Comparison of ENCODE assay signal across 7 cellular contexts in genomic region chr16:3878610-3879009, GRCh38. TPM values are rescaled to one million over a fixed set of nuclear protein-coding genes. Genes with fewer than 3 reads are reported as not detected.
A peak's percentile ranks its signal among the peaks of the same experiment; 100 is the strongest.
DNase-seq lines count a peak whose midpoint lies in the region; ATAC-seq and TF ChIP-seq lines count a peak whose summit lies in the region.

No MANE protein-coding gene starts in this region.

- no peak overlapping the region for H3K27ac ChIP-seq in HEK293 (ENCODE audit: extremely low read depth, low read depth, low read length)
- H3K27ac ChIP-seq in skeletal muscle tissue (ENCODE audit: low read depth, low read length) = no peak overlapping the region

- CTCF ChIA-PET in HEK293 (lab: Yijun Ruan, JAX) = interaction anchor here (0.6 to 1.6 kb wide), 6 partner anchors 12 to 296 kb away, joined by 3 to 6 read pairs (median 4); no protein-coding TSS in a partner anchor

- H3K4me1 ChIP-seq in HEK293 (ENCODE audit: control insufficient read depth, insufficient read depth, low read length) = peaks cover 18% of the 10 kb centered on the region
- peaks cover 47 to 58% (median 53%) of the 10 kb centered on the region in 3 donors for H3K4me1 ChIP-seq in skeletal muscle tissue (ENCODE audit: control insufficient read depth in 3 of 3, insufficient read depth in 3 of 3, low read length in 3 of 3)

- ATAC-seq in HG03520 (IDR thresholded peaks at IDR 0.05; ENCODE audit: unreplicated experiment) = no peak

- H3K36me3 ChIP-seq in HEK293 (ENCODE audit: control insufficient read depth in 2 of 2, insufficient read depth in 1 of 2, low read length in 2 of 2) (peaks cover 0 to 15% of the 10 kb centered on the region in 2 experiments; a peak in 2 of 3 replicates), skeletal muscle tissue (ENCODE audit: control insufficient read depth in 3 of 3, insufficient read depth in 3 of 3, low read length in 3 of 3) (peaks cover 0 to 4% (median 3%) of the 10 kb centered on the region in 3 donors)

- POLR2A ChIA-PET in HEK293 (lab: Yijun Ruan, JAX) = no interaction called here

- H3K4me3 ChIP-seq in HEK293 (ENCODE audit: low read depth, low read length) (peak overlapping the region; percentile 93), fibroblast of villous mesenchyme (ENCODE audit: low read depth, low read length) (peak overlapping the region; percentile 70), skeletal muscle tissue (ENCODE audit: low read length in 3 of 3) (peak overlapping the region; percentile 82 to 97 (median 88))

- H3K27me3 ChIP-seq in skeletal muscle tissue (ENCODE audit: control insufficient read depth in 3 of 3, insufficient read depth in 3 of 3, low read length in 3 of 3) = no peaks in the 10 kb centered on the region

- TF ChIP-seq CTCF in HEK293 (tag by site-specific recombination; IDR thresholded peaks at IDR 0.05) (no peak), fibroblast of villous mesenchyme (IDR thresholded peaks at IDR 0.05; ENCODE audit: insufficient read depth, low read depth, low read length) (no peak)

- H3K9me3 ChIP-seq in HEK293 (ENCODE audit: control insufficient read depth, insufficient read depth, low read depth, low read length) (no peaks in the 10 kb centered on the region), skeletal muscle tissue (ENCODE audit: control insufficient read depth in 3 of 3, low read length in 3 of 3) (no peaks in the 10 kb centered on the region)

- DNase-seq in SK-N-DZ (ENCODE audit: low spot score) (peak; percentile 48), fibroblast of villous mesenchyme (ENCODE audit: low read depth) (peak; percentile 44), GM19238 (ENCODE audit: insufficient read length, low spot score) (no peak), LoVo (ENCODE audit: low spot score) (no peak)

- H3K9ac ChIP-seq in skeletal muscle tissue (ENCODE audit: low read depth in 1 of 3, low read length in 3 of 3) = peak overlapping the region; percentile 13 to 87 (median 85)

TF ChIP-seq in HEK293, 187 proteins besides CTCF, POLR2A, EP300 and RAD21:
- TF ChIP-seq, protein P1, sequence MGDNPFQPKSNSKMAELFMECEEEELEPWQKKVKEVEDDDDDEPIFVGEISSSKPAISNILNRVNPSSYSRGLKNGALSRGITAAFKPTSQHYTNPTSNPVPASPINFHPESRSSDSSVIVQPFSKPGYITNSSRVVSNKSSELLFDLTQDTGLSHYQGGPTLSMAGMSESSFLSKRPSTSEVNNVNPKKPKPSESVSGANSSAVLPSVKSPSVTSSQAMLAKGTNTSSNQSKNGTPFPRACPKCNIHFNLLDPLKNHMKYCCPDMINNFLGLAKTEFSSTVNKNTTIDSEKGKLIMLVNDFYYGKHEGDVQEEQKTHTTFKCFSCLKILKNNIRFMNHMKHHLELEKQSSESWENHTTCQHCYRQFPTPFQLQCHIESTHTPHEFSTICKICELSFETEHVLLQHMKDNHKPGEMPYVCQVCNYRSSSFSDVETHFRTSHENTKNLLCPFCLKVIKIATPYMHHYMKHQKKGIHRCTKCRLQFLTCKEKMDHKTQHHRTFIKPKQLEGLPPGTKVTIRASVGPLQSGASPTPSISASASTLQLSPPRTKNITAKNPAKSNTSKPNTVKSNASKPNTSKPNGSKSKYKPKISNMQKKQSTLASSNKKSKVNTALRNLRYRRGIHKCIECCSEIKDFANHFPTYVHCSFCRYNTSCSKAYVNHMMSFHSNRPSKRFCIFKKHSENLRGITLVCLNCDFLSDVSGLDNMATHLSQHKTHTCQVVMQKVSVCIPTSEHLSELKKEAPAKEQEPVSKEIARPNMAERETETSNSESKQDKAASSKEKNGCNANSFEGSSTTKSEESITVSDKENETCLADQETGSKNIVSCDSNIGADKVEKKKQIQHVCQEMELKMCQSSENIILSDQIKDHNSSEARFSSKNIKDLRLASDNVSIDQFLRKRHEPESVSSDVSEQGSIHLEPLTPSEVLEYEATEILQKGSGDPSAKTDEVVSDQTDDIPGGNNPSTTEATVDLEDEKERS (tag by site-specific recombination; IDR thresholded peaks at IDR 0.05) = no peak
- TF ChIP-seq ZNF692 (tag by site-specific recombination; IDR thresholded peaks at IDR 0.05) (peak; percentile 86; the same call in 1 of the 2 replicates), ZNF266 (tag by site-specific recombination; IDR thresholded peaks at IDR 0.05; ENCODE audit: low read depth) (no peak), PRDM1 (tag by site-specific recombination; IDR thresholded peaks at IDR 0.05) (peak; percentile 68), ZNF146 (tag by site-specific recombination; IDR thresholded peaks at IDR 0.05) (no peak), ZFP69B (tag by site-specific recombination; IDR thresholded peaks at IDR 0.05) (peak; percentile 76), HOXC10 (CRISPR knock-in tag; IDR thresholded peaks at IDR 0.05) (no peak), ZNF324 (tag by site-specific recombination; IDR thresholded peaks at IDR 0.05) (no peak), PRDM4 (tag by site-specific recombination; IDR thresholded peaks at IDR 0.05) (peak; percentile 32), MEIS1 (CRISPR knock-in tag; IDR thresholded peaks at IDR 0.05; ENCODE audit: borderline replicate concordance) (no peak), ZNF777 (tag by site-specific recombination; IDR thresholded peaks at IDR 0.05; ENCODE audit: borderline replicate concordance) (no peak), REPIN1 (tag by site-specific recombination; IDR thresholded peaks at IDR 0.05; ENCODE audit: low read depth) (no peak), ZNF660 (tag by site-specific recombination; IDR thresholded peaks at IDR 0.05) (0 out of 2 replicates have a peak, but pooled peaks have one; percentile 24), SCRT2 (tag by site-specific recombination; IDR thresholded peaks at IDR 0.05) (no peak)

RNA-seq across cellular contexts. Expression of gene CREBBP, which starts 1.9 kb away (rescaled TPM):
- polyA plus RNA-seq in SK-N-DZ (2014; cell fraction: cytosol; rRNA removed) = 5.2 and 8.9 TPM in 2 replicates
- 2.8 and 6.5 TPM in 2 replicates for polyA plus RNA-seq in SK-N-DZ (2014; cell fraction: nucleus; rRNA removed)
- total RNA-seq in fibroblast of villous mesenchyme (27.4 and 32.0 TPM in 2 replicates), skeletal muscle tissue (49.6 TPM)

Comparison
In these comparisons a context has a peak if more than half of its experiments do, and no peak if none do; other contexts are left out.
1. DNase-seq: peak in SK-N-DZ (single experiment) and fibroblast of villous mesenchyme (single experiment); none in GM19238 (single experiment) and LoVo (single experiment).
2. Peak in every context shown above with its lines, with median percentiles within 50 percentile points of each other: H3K4me3 ChIP-seq.